In the genomic region with DNA sequence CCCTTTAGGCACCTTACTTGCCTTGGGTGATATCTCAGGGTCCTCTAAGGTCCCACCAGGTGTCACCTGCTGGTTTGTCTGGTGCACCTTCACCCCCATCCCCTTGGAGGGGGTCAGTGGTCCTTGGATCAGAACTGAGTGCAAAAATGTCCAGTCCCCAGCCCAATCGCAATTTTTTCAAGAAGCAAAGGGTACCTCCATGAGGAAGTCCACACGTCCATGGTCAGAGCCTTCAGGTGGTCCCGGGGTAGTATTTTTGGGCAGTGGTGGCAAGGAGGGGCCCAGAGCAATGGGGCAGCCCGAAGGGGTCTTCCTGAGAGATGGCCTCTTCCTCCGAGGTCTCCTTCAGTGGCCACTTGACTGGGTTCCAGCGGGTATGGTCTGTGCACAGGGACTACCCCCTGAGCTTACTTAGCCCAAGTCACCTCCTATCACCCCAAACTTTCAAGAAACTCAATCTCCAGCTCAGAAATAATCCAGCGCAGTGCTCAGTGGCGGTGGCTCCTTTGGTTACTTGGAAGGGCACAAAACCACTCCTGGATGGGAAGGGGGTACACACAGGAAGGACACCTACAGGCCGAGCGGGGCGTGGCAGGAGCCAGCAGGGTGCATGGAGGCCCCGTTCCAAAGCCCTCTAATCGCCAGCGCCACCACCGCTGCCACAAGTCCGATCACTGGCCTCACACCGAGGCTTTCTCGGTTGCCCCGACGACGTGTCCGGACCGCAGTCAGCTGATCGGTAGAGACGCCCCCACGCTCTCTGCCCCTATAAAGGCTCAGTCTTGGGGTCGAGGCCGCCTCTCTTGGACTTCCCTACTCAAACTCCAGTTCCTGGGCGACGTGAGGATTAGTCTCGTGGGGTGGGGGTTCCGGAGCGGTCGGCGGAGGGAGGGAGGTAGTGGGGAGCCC, we compare ENCODE assay signal across 1 cellular context.
TF ChIP-seq lines count a peak whose summit lies in the region.

No MANE protein-coding gene starts in this region.

TF ChIP-seq in endothelial cell of umbilical vein, 7 proteins besides CTCF, POLR2A, EP300 and RAD21:
- TF ChIP-seq POLR2AphosphoS5 (IDR thresholded peaks at IDR 0.05; ENCODE audit: insufficient read depth, low read depth, low read length) = no peak
- no peak for TF ChIP-seq MYC (IDR thresholded peaks at IDR 0.05; ENCODE audit: low read depth, low read length)
- TF ChIP-seq FOS (IDR thresholded peaks at IDR 0.05; ENCODE audit: borderline replicate concordance, insufficient read depth, low read length) = no peak
- TF ChIP-seq JUN (IDR thresholded peaks at IDR 0.05; ENCODE audit: borderline replicate concordance, insufficient read depth, insufficient read length, low read depth) = no peak
- TF ChIP-seq EZH2 (IDR thresholded peaks at IDR 0.05; ENCODE audit: borderline replicate concordance, low read depth, low read length, severe bottlenecking) = no peak
- TF ChIP-seq, protein P1, sequence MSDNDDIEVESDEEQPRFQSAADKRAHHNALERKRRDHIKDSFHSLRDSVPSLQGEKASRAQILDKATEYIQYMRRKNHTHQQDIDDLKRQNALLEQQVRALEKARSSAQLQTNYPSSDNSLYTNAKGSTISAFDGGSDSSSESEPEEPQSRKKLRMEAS (IDR thresholded peaks at IDR 0.05; ENCODE audit: insufficient read depth, insufficient read length) = no peak
- TF ChIP-seq GATA2 (IDR thresholded peaks at IDR 0.05; ENCODE audit: insufficient read depth, insufficient read length, low read depth, low read length) = no peak
TF ChIP-seq in endothelial cell of umbilical vein: peak in this region for 0.
